Comparison of ENCODE assay signal across 9 cellular contexts in genomic region chr22:29635734-29636357, GRCh38. TPM values are rescaled to one million over a fixed set of nuclear protein-coding genes. Genes with fewer than 3 reads are reported as not detected.
DNase-seq lines count a peak whose midpoint lies in the region; ATAC-seq and TF ChIP-seq lines count a peak whose summit lies in the region.
"Had no signal": no experiment of that assay in that cellular context is flagged by ENCODE, and none has a peak within 500 bp of the region (broad histone marks: within the 10 kb centered on the region; RNA-seq: fewer than 3 reads in every experiment).

No MANE protein-coding gene starts in this region.

- no peaks in the 10 kb centered on the region for H3K9me3 ChIP-seq in WERI-Rb-1 (ENCODE audit: severe bottlenecking)

- intact Hi-C loops in left ventricle myocardium superior (cut with micrococcal nuclease): loop anchor here (5.0 kb wide), 1 partner anchor 451 kb away; no protein-coding TSS in a partner anchor

- peaks cover 9% of the 10 kb centered on the region; the same call in 1 of the 2 replicates for H3K36me3 ChIP-seq in WERI-Rb-1

- H3K4me1 Mint-ChIP-seq in activated naive CD8-positive, alpha-beta T cell treated with anti-CD3 and anti-CD28 coated beads, Interleukin-2, amount 10 ng/mL, durations not matched to agents 7 days and 5 days: peaks cover 26% of the 10 kb centered on the region
- H3K4me1 Mint-ChIP-seq in activated naive CD8-positive, alpha-beta T cell treated with anti-CD3 and anti-CD28 coated beads for 36 hours: peaks cover 31% of the 10 kb centered on the region
- peaks cover 30% of the 10 kb centered on the region for H3K4me1 Mint-ChIP-seq in stimulated activated effector memory CD8-positive, alpha-beta T cell treated with anti-CD3 and anti-CD28 coated beads, Interleukin-12 subunit alpha, Interleukin-12 subunit beta, amount 100 ng/mL, for 72 hours

- no peak overlapping the region for H3K4me3 ChIP-seq in WERI-Rb-1 (ENCODE audit: low read depth, low read length)

- H3K4me3 Mint-ChIP-seq in activated naive CD8-positive, alpha-beta T cell treated with anti-CD3 and anti-CD28 coated beads, Interleukin-2, amount 10 ng/mL, durations not matched to agents 7 days and 5 days: no peak overlapping the region
- no peak overlapping the region for H3K4me3 Mint-ChIP-seq in activated naive CD8-positive, alpha-beta T cell treated with anti-CD3 and anti-CD28 coated beads for 36 hours
- no peak overlapping the region for H3K4me3 Mint-ChIP-seq in stimulated activated effector memory CD8-positive, alpha-beta T cell treated with anti-CD3 and anti-CD28 coated beads, Interleukin-12 subunit alpha, Interleukin-12 subunit beta, amount 100 ng/mL, for 72 hours

- DNase-seq in activated naive CD8-positive, alpha-beta T cell treated with anti-CD3 and anti-CD28 coated beads, Interleukin-2, amount 10 ng/mL, durations not matched to agents 7 days and 5 days: no peak
- no peak for DNase-seq in activated naive CD8-positive, alpha-beta T cell treated with anti-CD3 and anti-CD28 coated beads for 36 hours
- DNase-seq in NCI-H1930 (lab: John Stamatoyannopoulos, UW) (peak; percentile 22 to 40), WERI-Rb-1 (peak; percentile 20), left ventricle myocardium superior (no peak)
- DNase-seq in stimulated activated effector memory CD8-positive, alpha-beta T cell treated with anti-CD3 and anti-CD28 coated beads, Interleukin-12 subunit alpha, Interleukin-12 subunit beta, amount 100 ng/mL, for 72 hours (ENCODE audit: low spot score in 2 of 2): no peak
- DNase-seq in activated CD4-positive, alpha-beta T cell treated with anti-CD3 and anti-CD28 coated beads for 4 hours: no peak

- ATAC-seq in activated naive CD8-positive, alpha-beta T cell treated with anti-CD3 and anti-CD28 coated beads, Interleukin-2, amount 10 ng/mL, durations not matched to agents 7 days and 5 days (ENCODE audit: low read depth): peak; percentile 50
- ATAC-seq in left ventricle myocardium superior (peak; percentile 53), HG03354 (IDR thresholded peaks at IDR 0.05; ENCODE audit: poor library complexity, severe bottlenecking, unreplicated experiment) (no peak)
- ATAC-seq in stimulated activated effector memory CD8-positive, alpha-beta T cell treated with anti-CD3 and anti-CD28 coated beads, Interleukin-12 subunit alpha, Interleukin-12 subunit beta, amount 100 ng/mL, for 72 hours: peak; percentile 46

- H3K36me3 Mint-ChIP-seq in activated naive CD8-positive, alpha-beta T cell treated with anti-CD3 and anti-CD28 coated beads, Interleukin-2, amount 10 ng/mL, durations not matched to agents 7 days and 5 days: peaks cover 23% of the 10 kb centered on the region
- peaks cover 10% of the 10 kb centered on the region for H3K36me3 Mint-ChIP-seq in activated naive CD8-positive, alpha-beta T cell treated with anti-CD3 and anti-CD28 coated beads for 36 hours
- H3K36me3 Mint-ChIP-seq in stimulated activated effector memory CD8-positive, alpha-beta T cell treated with anti-CD3 and anti-CD28 coated beads, Interleukin-12 subunit alpha, Interleukin-12 subunit beta, amount 100 ng/mL, for 72 hours: peaks cover 35% of the 10 kb centered on the region

- no peak overlapping the region for H3K27ac Mint-ChIP-seq in activated naive CD8-positive, alpha-beta T cell treated with anti-CD3 and anti-CD28 coated beads, Interleukin-2, amount 10 ng/mL, durations not matched to agents 7 days and 5 days
- H3K27ac Mint-ChIP-seq in activated naive CD8-positive, alpha-beta T cell treated with anti-CD3 and anti-CD28 coated beads for 36 hours: no peak overlapping the region
- no peak overlapping the region for H3K27ac Mint-ChIP-seq in stimulated activated effector memory CD8-positive, alpha-beta T cell treated with anti-CD3 and anti-CD28 coated beads, Interleukin-12 subunit alpha, Interleukin-12 subunit beta, amount 100 ng/mL, for 72 hours
- H3K27ac Mint-ChIP-seq: activated naive CD4-positive, alpha-beta T cell treated with anti-CD3 and anti-CD28 coated beads, Interleukin-2, amount 50 U/mL, for 72 hours had no signal

- H3K27me3 Mint-ChIP-seq in activated naive CD8-positive, alpha-beta T cell treated with anti-CD3 and anti-CD28 coated beads, Interleukin-2, amount 10 ng/mL, durations not matched to agents 7 days and 5 days: no peaks in the 10 kb centered on the region
- H3K27me3 Mint-ChIP-seq in activated naive CD8-positive, alpha-beta T cell treated with anti-CD3 and anti-CD28 coated beads for 36 hours: no peaks in the 10 kb centered on the region

- H3K27ac ChIP-seq in WERI-Rb-1: no peak overlapping the region

- H3K9me3 Mint-ChIP-seq in activated naive CD8-positive, alpha-beta T cell treated with anti-CD3 and anti-CD28 coated beads, Interleukin-2, amount 10 ng/mL, durations not matched to agents 7 days and 5 days: no peaks in the 10 kb centered on the region
- H3K9me3 Mint-ChIP-seq in activated naive CD8-positive, alpha-beta T cell treated with anti-CD3 and anti-CD28 coated beads for 36 hours: no peaks in the 10 kb centered on the region
- H3K9me3 Mint-ChIP-seq in stimulated activated effector memory CD8-positive, alpha-beta T cell treated with anti-CD3 and anti-CD28 coated beads, Interleukin-12 subunit alpha, Interleukin-12 subunit beta, amount 100 ng/mL, for 72 hours: no peaks in the 10 kb centered on the region
- H3K9me3 Mint-ChIP-seq: activated naive CD4-positive, alpha-beta T cell treated with anti-CD3 and anti-CD28 coated beads, Interleukin-2, amount 50 U/mL, for 72 hours had no signal

- TF ChIP-seq CTCF in WERI-Rb-1 (IDR thresholded peaks at IDR 0.05; ENCODE audit: low read depth, low read length): peak; percentile 74

- H3K27me3 ChIP-seq in WERI-Rb-1 (ENCODE audit: insufficient read depth, low read depth, severe bottlenecking): no peaks in the 10 kb centered on the region

- POLR2A ChIA-PET in activated naive CD8-positive, alpha-beta T cell treated with anti-CD3 and anti-CD28 coated beads, Interleukin-2, amount 10 ng/mL, durations not matched to agents 7 days and 5 days (lab: Charles Lee): interaction anchor here (1.0 kb wide), 1 partner anchor 172 kb away, joined by 3 read pairs; no protein-coding TSS in a partner anchor

RNA-seq across cellular contexts. Expression of gene NF2, which starts 32.4 kb away (rescaled TPM):
- 10 to 100 TPM; 41.3 to 43.4 TPM for total RNA-seq in activated naive CD8-positive, alpha-beta T cell treated with anti-CD3 and anti-CD28 coated beads, Interleukin-2, amount 10 ng/mL, durations not matched to agents 7 days and 5 days
- 10 to 100 TPM; 45.8 to 49.4 TPM for total RNA-seq in activated naive CD8-positive, alpha-beta T cell treated with anti-CD3 and anti-CD28 coated beads for 36 hours
- 53.8 TPM for total RNA-seq in left ventricle myocardium superior

RNA-seq across cellular contexts. Expression of gene NIPSNAP1, which starts 54.9 kb away (rescaled TPM):
- total RNA-seq in activated naive CD8-positive, alpha-beta T cell treated with anti-CD3 and anti-CD28 coated beads, Interleukin-2, amount 10 ng/mL, durations not matched to agents 7 days and 5 days: 10 to 100 TPM; 43.9 to 49.2 TPM
- 10 to 100 TPM; 50.7 to 52.8 TPM for total RNA-seq in activated naive CD8-positive, alpha-beta T cell treated with anti-CD3 and anti-CD28 coated beads for 36 hours
- total RNA-seq in left ventricle myocardium superior: 18.3 TPM

Comparison
In these comparisons a context has a peak if more than half of its experiments do, and no peak if none do; other contexts are left out.
1. DNase-seq: peak in NCI-H1930 (2 of 2) and WERI-Rb-1 (single experiment); none in activated naive CD8-positive, alpha-beta T cell treated with anti-CD3 and anti-CD28 coated beads, Interleukin-2, amount 10 ng/mL, durations not matched to agents 7 days and 5 days (single experiment), activated naive CD8-positive, alpha-beta T cell treated with anti-CD3 and anti-CD28 coated beads for 36 hours (single experiment), left ventricle myocardium superior (single experiment), stimulated activated effector memory CD8-positive, alpha-beta T cell treated with anti-CD3 and anti-CD28 coated beads, Interleukin-12 subunit alpha, Interleukin-12 subunit beta, amount 100 ng/mL, for 72 hours (0 of 2) and activated CD4-positive, alpha-beta T cell treated with anti-CD3 and anti-CD28 coated beads for 4 hours (0 of 2).